ENCODE assay signal across 8 cellular contexts in genomic region chr15:92904832-92905640, GRCh38.
DNase-seq lines count a peak whose midpoint lies in the region; ATAC-seq and TF ChIP-seq lines count a peak whose summit lies in the region.

No MANE protein-coding gene starts in this region.

- TF ChIP-seq CTCF in GM06990 (IDR thresholded peaks at IDR 0.05; ENCODE audit: insufficient read depth, low read length, poor library complexity, severe bottlenecking) (no peak), parathyroid adenoma (IDR thresholded peaks at IDR 0.05) (no peak)

- peak overlapping the region; percentile 54 for H3K9ac ChIP-seq in parathyroid adenoma

- H3K36me3 ChIP-seq in GM06990 (ENCODE audit: control insufficient read depth, insufficient read depth, low read length) = peaks cover 4% of the 10 kb centered on the region
- H3K36me3 ChIP-seq in parathyroid adenoma (ENCODE audit: control insufficient read depth, insufficient read depth, low read length) = no peaks in the 10 kb centered on the region

- no peak for DNase-seq in GM06990 (ENCODE audit: extremely low read depth, insufficient read length)
- DNase-seq in RKO (ENCODE audit: low spot score) = peak; percentile 67
- DNase-seq in erythroblast (lab: John Stamatoyannopoulos, UW) = peak; percentile 61 to 81
- no peak for DNase-seq in NCI-H146 (lab: John Stamatoyannopoulos, UW)
- no peak for DNase-seq in activated gamma-delta T cell treated with Interleukin-2 at 50 U/mL for 16 hours

- peaks cover 28% of the 10 kb centered on the region for H3K4me1 ChIP-seq in parathyroid adenoma

- H3K9me3 ChIP-seq in parathyroid adenoma (ENCODE audit: control insufficient read depth, low read length) = no peaks in the 10 kb centered on the region

- H3K27ac ChIP-seq in parathyroid adenoma = peak overlapping the region; percentile 98

- peak overlapping the region; percentile 69 for H3K4me3 ChIP-seq in GM06990 (replicated peaks; ENCODE audit: low read depth, low read length)
- peak overlapping the region; percentile 85 for H3K4me3 ChIP-seq in parathyroid adenoma (ENCODE audit: low read depth, low read length)

- peak overlapping the region; percentile 77 for H3K4me2 ChIP-seq in parathyroid adenoma (ENCODE audit: low read length)

- ATAC-seq in HG02852 (IDR thresholded peaks at IDR 0.05; ENCODE audit: unreplicated experiment) (no peak), HG03354 (IDR thresholded peaks at IDR 0.05; ENCODE audit: poor library complexity, severe bottlenecking, unreplicated experiment) (no peak)

- TF ChIP-seq POLR2A in erythroblast (IDR thresholded peaks at IDR 0.05; ENCODE audit: low read length) = no peak

- H3K79me2 ChIP-seq in parathyroid adenoma = peaks cover 57% of the 10 kb centered on the region

- H3K27me3 ChIP-seq in GM06990 (replicated peaks; ENCODE audit: control insufficient read depth, insufficient read depth, low read length) (no peaks in the 10 kb centered on the region), parathyroid adenoma (ENCODE audit: control insufficient read depth, insufficient read depth, low read length) (no peaks in the 10 kb centered on the region)

- no peak overlapping the region for H2AFZ ChIP-seq in parathyroid adenoma

Comparison
In these comparisons a context has a peak if more than half of its experiments do, and no peak if none do; other contexts are left out.
1. DNase-seq: peak in RKO (single experiment) and erythroblast (2 of 2); none in GM06990 (single experiment), NCI-H146 (single experiment) and activated gamma-delta T cell treated with Interleukin-2 at 50 U/mL for 16 hours (single experiment).